ENCODE assay signal across 11 cellular contexts in the genomic region with DNA sequence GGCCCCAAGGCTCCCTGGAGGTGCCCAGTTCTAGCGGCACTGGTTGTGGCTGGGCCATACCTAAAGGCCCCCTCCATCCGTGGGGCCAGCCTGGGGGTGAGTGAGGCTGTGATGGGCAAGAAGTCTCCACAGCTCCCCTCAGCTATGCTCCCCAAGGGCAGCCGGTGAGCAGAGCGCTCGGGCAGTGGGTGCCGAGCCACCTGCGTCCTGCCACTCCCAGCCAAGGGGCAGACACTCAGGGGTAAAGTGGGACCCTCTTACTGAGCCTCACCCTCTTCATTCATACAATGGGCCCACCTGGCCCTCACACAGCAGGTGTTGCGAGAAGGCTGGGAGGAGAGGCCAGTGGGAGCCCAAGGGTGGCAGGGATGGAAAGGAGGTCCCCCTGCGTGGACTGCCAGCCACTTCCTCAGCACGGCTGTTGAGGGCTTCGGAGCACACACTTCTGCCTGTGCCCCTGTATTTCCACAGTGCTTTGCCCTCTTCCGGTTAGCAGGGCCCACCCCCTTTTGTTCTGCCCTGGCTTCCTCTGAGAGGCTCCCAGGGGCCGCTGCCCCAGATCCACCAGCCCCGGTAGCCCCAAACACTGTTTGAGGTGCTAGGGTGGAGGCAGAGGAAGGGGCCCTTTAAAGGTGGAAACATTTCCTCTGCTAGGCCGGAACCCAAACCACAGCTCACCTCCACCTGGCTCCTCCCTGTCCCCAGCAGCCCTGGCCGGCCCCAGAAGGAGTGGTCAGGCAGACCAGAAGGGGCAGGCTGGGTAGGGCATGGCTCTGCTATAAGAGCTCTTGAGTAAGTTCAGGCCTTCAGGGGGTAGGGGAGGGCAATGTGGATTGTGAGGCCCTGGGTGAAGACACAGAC. TPM values are rescaled to one million over a fixed set of nuclear protein-coding genes. Genes with fewer than 3 reads are reported as not detected.
DNase-seq lines count a peak whose midpoint lies in the region; ATAC-seq and TF ChIP-seq lines count a peak whose summit lies in the region.
"Had no signal": no experiment of that assay in that cellular context is flagged by ENCODE, and none has a peak within 500 bp of the region (broad histone marks: within the 10 kb centered on the region; RNA-seq: fewer than 3 reads in every experiment).

No MANE protein-coding gene starts in this region.

- 89 to 92% methylated on average over 9 to 16 of the region's 16 CpGs for WGBS in testis, 2 donors

- H3K36me3 ChIP-seq in lower lobe of right lung (no peaks in the 10 kb centered on the region), testis (ENCODE audit: low read depth, missing control alignments) (no peaks in the 10 kb centered on the region)
- H3K36me3 ChIP-seq: ovary had no signal

- no peak overlapping the region for H3K4me3 Mint-ChIP-seq in type B pancreatic cell

- H3K27ac ChIP-seq in lower lobe of right lung (peak overlapping the region; percentile 77), testis (no peak overlapping the region)
- H3K27ac ChIP-seq: ovary had no signal

- TF ChIP-seq CTCF in lower lobe of right lung (IDR thresholded peaks at IDR 0.05) (no peak), type B pancreatic cell (conservative IDR thresholded peaks at IDR 0.05) (no peak), testis (IDR thresholded peaks at IDR 0.05) (no peak)

- ATAC-seq in lower lobe of right lung = peak; percentile 55 to 68
- ATAC-seq: A549 had no signal

- no peaks in the 10 kb centered on the region for H3K27me3 Mint-ChIP-seq in type B pancreatic cell

- H3K27ac Mint-ChIP-seq in type B pancreatic cell = peak overlapping the region; percentile 59

- intact Hi-C loops in lower lobe of right lung (cut with DNase I) = no loop called here
- intact Hi-C loops in testis (cut with DNase I; ENCODE audit: low total_unique reads) = no loop called here

- peak; percentile 83 for DNase-seq in activated CD8-positive, alpha-beta memory T cell treated with anti-CD3 and anti-CD28 coated beads for 24 hours
- DNase-seq in activated CD8-positive, alpha-beta memory T cell treated with anti-CD3 and anti-CD28 coated beads, Interleukin-2, amount 50 U/mL, for 48 hours = no peak
- peak; percentile 73 to 76 for DNase-seq in activated T-cell treated with anti-CD3 and anti-CD28 coated beads, Interleukin-2, amount 50 U/mL, for 48 hours
- DNase-seq in lower lobe of right lung = no peak
- DNase-seq in type B pancreatic cell (ENCODE audit: extremely low spot score, unreplicated experiment) = no peak
- no peak for DNase-seq in testis
- DNase-seq in iPS-NIHi7 (ENCODE audit: extremely low spot score) = no peak
- DNase-seq in A172 (ENCODE audit: low spot score) = no peak
- DNase-seq: erythroblast had no signal

- H3K36me3 Mint-ChIP-seq in type B pancreatic cell = no peaks in the 10 kb centered on the region

- no peaks in the 10 kb centered on the region for H3K9me3 Mint-ChIP-seq in type B pancreatic cell

- peaks cover 19% of the 10 kb centered on the region for H3K4me1 Mint-ChIP-seq in type B pancreatic cell (ENCODE audit: unreplicated experiment)

- no peaks in the 10 kb centered on the region for H3K27me3 ChIP-seq in lower lobe of right lung (ENCODE audit: low read depth)
- H3K27me3 ChIP-seq in testis = no peaks in the 10 kb centered on the region
- H3K27me3 ChIP-seq: ovary had no signal

- H3K9me3 ChIP-seq in lower lobe of right lung (no peaks in the 10 kb centered on the region), testis (no peaks in the 10 kb centered on the region)
- H3K9me3 ChIP-seq: A549, ovary had no signal

- peaks cover 45% of the 10 kb centered on the region for H3K4me1 ChIP-seq in lower lobe of right lung
- peaks cover 3% of the 10 kb centered on the region for H3K4me1 ChIP-seq in testis
- H3K4me1 ChIP-seq: A549 had no signal

- H3K4me3 ChIP-seq in lower lobe of right lung (no peak overlapping the region), testis (no peak overlapping the region)
- H3K4me3 ChIP-seq: A549, ovary had no signal

- no peak for TF ChIP-seq POLR2A in testis (IDR thresholded peaks at IDR 0.05)

RNA-seq across cellular contexts. Expression of gene C10orf105, which starts 16.4 kb away (rescaled TPM):
- total RNA-seq in lower lobe of right lung (0.32 TPM), type B pancreatic cell (ENCODE audit: low replicate concordance) (0.31 TPM in 1 of 2 replicates, not detected in the other), testis (under 1 TPM; 0.47 to 0.87 TPM)
- 1.7 TPM for polyA plus RNA-seq in testis (ENCODE audit: insufficient read depth, low read depth, low replicate concordance)
- total RNA-seq in A172 (2014; rRNA removed; shearing (Covaris generic)) = not detected in 2 replicates
- polyA plus RNA-seq: A549 had no signal

RNA-seq across cellular contexts. Expression of gene VSIR, which starts 37.4 kb away (rescaled TPM):
- 117 TPM for total RNA-seq in lower lobe of right lung
- total RNA-seq in type B pancreatic cell (ENCODE audit: low replicate concordance) = 47.0 and 82.1 TPM in 2 replicates
- 10 to 100 TPM; 26.1 to 54.6 TPM for total RNA-seq in testis
- polyA plus RNA-seq in testis (ENCODE audit: insufficient read depth, low read depth, low replicate concordance) = 54.4 TPM
- 4.9 and 14.4 TPM in 2 replicates for total RNA-seq in A172 (2014; rRNA removed; shearing (Covaris generic))

Comparison
In these comparisons a context has a peak if more than half of its experiments do, and no peak if none do; other contexts are left out.
1. DNase-seq: peak in activated CD8-positive, alpha-beta memory T cell treated with anti-CD3 and anti-CD28 coated beads for 24 hours (single experiment) and activated T-cell treated with anti-CD3 and anti-CD28 coated beads, Interleukin-2, amount 50 U/mL, for 48 hours (2 of 2); none in activated CD8-positive, alpha-beta memory T cell treated with anti-CD3 and anti-CD28 coated beads, Interleukin-2, amount 50 U/mL, for 48 hours (single experiment), lower lobe of right lung (single experiment), type B pancreatic cell (single experiment), testis (single experiment), iPS-NIHi7 (single experiment) and A172 (single experiment).